Comparison of ENCODE assay signal across 1 cellular context in the genomic region with DNA sequence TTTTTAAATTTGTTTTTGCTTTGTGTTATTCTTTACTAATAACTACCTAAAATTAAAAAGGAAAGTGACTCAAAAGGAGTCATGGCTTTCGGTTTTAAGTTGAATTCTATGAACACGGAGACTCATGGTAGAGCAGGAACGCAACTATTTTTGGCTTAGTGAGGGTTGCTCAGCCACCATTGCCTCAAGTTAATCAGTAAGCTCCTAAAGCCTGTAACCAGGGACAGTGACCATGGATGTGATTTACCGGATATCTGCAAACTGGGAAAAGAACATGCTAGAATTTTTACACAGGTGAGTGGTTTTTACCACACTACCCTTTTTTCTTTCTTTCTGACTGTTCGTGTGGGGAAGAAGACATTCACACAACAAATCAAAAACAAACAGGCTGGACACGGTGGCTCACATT.
TF ChIP-seq lines count a peak whose summit lies in the region.

No MANE protein-coding gene starts in this region.

TF ChIP-seq in GM12878, 131 proteins besides CTCF, POLR2A, EP300 and RAD21 (continued from another document and continues in another):
- TF ChIP-seq, protein P1, sequence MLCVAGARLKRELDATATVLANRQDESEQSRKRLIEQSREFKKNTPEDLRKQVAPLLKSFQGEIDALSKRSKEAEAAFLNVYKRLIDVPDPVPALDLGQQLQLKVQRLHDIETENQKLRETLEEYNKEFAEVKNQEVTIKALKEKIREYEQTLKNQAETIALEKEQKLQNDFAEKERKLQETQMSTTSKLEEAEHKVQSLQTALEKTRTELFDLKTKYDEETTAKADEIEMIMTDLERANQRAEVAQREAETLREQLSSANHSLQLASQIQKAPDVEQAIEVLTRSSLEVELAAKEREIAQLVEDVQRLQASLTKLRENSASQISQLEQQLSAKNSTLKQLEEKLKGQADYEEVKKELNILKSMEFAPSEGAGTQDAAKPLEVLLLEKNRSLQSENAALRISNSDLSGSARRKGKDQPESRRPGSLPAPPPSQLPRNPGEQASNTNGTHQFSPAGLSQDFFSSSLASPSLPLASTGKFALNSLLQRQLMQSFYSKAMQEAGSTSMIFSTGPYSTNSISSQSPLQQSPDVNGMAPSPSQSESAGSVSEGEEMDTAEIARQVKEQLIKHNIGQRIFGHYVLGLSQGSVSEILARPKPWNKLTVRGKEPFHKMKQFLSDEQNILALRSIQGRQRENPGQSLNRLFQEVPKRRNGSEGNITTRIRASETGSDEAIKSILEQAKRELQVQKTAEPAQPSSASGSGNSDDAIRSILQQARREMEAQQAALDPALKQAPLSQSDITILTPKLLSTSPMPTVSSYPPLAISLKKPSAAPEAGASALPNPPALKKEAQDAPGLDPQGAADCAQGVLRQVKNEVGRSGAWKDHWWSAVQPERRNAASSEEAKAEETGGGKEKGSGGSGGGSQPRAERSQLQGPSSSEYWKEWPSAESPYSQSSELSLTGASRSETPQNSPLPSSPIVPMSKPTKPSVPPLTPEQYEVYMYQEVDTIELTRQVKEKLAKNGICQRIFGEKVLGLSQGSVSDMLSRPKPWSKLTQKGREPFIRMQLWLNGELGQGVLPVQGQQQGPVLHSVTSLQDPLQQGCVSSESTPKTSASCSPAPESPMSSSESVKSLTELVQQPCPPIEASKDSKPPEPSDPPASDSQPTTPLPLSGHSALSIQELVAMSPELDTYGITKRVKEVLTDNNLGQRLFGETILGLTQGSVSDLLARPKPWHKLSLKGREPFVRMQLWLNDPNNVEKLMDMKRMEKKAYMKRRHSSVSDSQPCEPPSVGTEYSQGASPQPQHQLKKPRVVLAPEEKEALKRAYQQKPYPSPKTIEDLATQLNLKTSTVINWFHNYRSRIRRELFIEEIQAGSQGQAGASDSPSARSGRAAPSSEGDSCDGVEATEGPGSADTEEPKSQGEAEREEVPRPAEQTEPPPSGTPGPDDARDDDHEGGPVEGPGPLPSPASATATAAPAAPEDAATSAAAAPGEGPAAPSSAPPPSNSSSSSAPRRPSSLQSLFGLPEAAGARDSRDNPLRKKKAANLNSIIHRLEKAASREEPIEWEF (IDR thresholded peaks at IDR 0.05; ENCODE audit: insufficient replicate concordance, low read depth, low read length), result no peak
- TF ChIP-seq GATAD2B (conservative IDR thresholded peaks at IDR 0.05; ENCODE audit: low read depth) (no peak; the same call in 1 of the 2 replicates), KDM1A (IDR thresholded peaks at IDR 0.05; ENCODE audit: borderline replicate concordance) (no peak), SPI1 (IDR thresholded peaks at IDR 0.05; ENCODE audit: borderline replicate concordance, insufficient read depth, low read depth, low read length) (no peak), BHLHE40 (IDR thresholded peaks at IDR 0.05; ENCODE audit: borderline replicate concordance in 1 of 2, low read depth in 2 of 2, low read length in 1 of 2) (no peak; a peak in 1 of 4 replicates), HDAC2 (IDR thresholded peaks at IDR 0.05) (no peak), FOXK2 (IDR thresholded peaks at IDR 0.05) (no peak), NFXL1 (IDR thresholded peaks at IDR 0.05; ENCODE audit: borderline replicate concordance) (no peak), SUPT20H (IDR thresholded peaks at IDR 0.05; ENCODE audit: borderline replicate concordance, control insufficient read depth, low read depth, low read length) (no peak), BACH1 (IDR thresholded peaks at IDR 0.05; ENCODE audit: borderline replicate concordance) (no peak), CBX5 (IDR thresholded peaks at IDR 0.05; ENCODE audit: low read depth) (no peak), BCL11A (IDR thresholded peaks at IDR 0.05; ENCODE audit: low read depth, low read length) (peak; percentile 74; the same call in 1 of the 2 replicates), CREM (IDR thresholded peaks at IDR 0.05; ENCODE audit: low read depth) (peak; percentile 59; the same call in 1 of the 2 replicates), SUZ12 (IDR thresholded peaks at IDR 0.05; ENCODE audit: unreplicated experiment) (no peak), MTA3 (IDR thresholded peaks at IDR 0.05; ENCODE audit: borderline replicate concordance, low read length) (0 out of 2 replicates have a peak, but pooled peaks have one; percentile 30), SMAD5 (IDR thresholded peaks at IDR 0.05; ENCODE audit: low read depth) (no peak), MEF2A (IDR thresholded peaks at IDR 0.05; ENCODE audit: insufficient read depth, low read depth, low read length) (peak; percentile 90), WRNIP1 (IDR thresholded peaks at IDR 0.05; ENCODE audit: borderline replicate concordance, low read depth, low read length) (no peak), POLR2AphosphoS5 (IDR thresholded peaks at IDR 0.05; ENCODE audit: low read length) (no peak), SMC3 (IDR thresholded peaks at IDR 0.05; ENCODE audit: borderline replicate concordance, low read length) (no peak; the same call in 1 of the 2 replicates), RUNX3 (IDR thresholded peaks at IDR 0.05; ENCODE audit: low read length) (peak; percentile 93), MEF2B (IDR thresholded peaks at IDR 0.05; ENCODE audit: partially characterized antibody, poor library complexity, severe bottlenecking) (peak; percentile 84), ETV6 (conservative IDR thresholded peaks at IDR 0.05 in 1 of 2, IDR thresholded peaks at IDR 0.05 in 1 of 2; ENCODE audit: borderline replicate concordance in 1 of 2, low read depth in 1 of 2) (peak in 1 of 2 experiments; percentile 43; a peak in 1 of 4 replicates), CREB1 (IDR thresholded peaks at IDR 0.05; ENCODE audit: low read depth) (no peak), BRCA1 (IDR thresholded peaks at IDR 0.05; ENCODE audit: low read depth, low read length) (no peak)
- TF ChIP-seq, protein P2, sequence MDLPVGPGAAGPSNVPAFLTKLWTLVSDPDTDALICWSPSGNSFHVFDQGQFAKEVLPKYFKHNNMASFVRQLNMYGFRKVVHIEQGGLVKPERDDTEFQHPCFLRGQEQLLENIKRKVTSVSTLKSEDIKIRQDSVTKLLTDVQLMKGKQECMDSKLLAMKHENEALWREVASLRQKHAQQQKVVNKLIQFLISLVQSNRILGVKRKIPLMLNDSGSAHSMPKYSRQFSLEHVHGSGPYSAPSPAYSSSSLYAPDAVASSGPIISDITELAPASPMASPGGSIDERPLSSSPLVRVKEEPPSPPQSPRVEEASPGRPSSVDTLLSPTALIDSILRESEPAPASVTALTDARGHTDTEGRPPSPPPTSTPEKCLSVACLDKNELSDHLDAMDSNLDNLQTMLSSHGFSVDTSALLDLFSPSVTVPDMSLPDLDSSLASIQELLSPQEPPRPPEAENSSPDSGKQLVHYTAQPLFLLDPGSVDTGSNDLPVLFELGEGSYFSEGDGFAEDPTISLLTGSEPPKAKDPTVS (IDR thresholded peaks at IDR 0.05; ENCODE audit: low read depth, low read length), result peak; percentile 77
- TF ChIP-seq, protein P3, sequence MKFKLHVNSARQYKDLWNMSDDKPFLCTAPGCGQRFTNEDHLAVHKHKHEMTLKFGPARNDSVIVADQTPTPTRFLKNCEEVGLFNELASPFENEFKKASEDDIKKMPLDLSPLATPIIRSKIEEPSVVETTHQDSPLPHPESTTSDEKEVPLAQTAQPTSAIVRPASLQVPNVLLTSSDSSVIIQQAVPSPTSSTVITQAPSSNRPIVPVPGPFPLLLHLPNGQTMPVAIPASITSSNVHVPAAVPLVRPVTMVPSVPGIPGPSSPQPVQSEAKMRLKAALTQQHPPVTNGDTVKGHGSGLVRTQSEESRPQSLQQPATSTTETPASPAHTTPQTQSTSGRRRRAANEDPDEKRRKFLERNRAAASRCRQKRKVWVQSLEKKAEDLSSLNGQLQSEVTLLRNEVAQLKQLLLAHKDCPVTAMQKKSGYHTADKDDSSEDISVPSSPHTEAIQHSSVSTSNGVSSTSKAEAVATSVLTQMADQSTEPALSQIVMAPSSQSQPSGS (IDR thresholded peaks at IDR 0.05; ENCODE audit: low read length), result peak; percentile 74
- TF ChIP-seq, protein P4, sequence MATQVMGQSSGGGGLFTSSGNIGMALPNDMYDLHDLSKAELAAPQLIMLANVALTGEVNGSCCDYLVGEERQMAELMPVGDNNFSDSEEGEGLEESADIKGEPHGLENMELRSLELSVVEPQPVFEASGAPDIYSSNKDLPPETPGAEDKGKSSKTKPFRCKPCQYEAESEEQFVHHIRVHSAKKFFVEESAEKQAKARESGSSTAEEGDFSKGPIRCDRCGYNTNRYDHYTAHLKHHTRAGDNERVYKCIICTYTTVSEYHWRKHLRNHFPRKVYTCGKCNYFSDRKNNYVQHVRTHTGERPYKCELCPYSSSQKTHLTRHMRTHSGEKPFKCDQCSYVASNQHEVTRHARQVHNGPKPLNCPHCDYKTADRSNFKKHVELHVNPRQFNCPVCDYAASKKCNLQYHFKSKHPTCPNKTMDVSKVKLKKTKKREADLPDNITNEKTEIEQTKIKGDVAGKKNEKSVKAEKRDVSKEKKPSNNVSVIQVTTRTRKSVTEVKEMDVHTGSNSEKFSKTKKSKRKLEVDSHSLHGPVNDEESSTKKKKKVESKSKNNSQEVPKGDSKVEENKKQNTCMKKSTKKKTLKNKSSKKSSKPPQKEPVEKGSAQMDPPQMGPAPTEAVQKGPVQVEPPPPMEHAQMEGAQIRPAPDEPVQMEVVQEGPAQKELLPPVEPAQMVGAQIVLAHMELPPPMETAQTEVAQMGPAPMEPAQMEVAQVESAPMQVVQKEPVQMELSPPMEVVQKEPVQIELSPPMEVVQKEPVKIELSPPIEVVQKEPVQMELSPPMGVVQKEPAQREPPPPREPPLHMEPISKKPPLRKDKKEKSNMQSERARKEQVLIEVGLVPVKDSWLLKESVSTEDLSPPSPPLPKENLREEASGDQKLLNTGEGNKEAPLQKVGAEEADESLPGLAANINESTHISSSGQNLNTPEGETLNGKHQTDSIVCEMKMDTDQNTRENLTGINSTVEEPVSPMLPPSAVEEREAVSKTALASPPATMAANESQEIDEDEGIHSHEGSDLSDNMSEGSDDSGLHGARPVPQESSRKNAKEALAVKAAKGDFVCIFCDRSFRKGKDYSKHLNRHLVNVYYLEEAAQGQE (IDR thresholded peaks at IDR 0.05; ENCODE audit: low read depth, low read length), result no peak
- TF ChIP-seq, protein P5, sequence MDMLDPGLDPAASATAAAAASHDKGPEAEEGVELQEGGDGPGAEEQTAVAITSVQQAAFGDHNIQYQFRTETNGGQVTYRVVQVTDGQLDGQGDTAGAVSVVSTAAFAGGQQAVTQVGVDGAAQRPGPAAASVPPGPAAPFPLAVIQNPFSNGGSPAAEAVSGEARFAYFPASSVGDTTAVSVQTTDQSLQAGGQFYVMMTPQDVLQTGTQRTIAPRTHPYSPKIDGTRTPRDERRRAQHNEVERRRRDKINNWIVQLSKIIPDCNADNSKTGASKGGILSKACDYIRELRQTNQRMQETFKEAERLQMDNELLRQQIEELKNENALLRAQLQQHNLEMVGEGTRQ (IDR thresholded peaks at IDR 0.05; ENCODE audit: borderline replicate concordance, low read depth, low read length), result no peak
- TF ChIP-seq, protein P6, sequence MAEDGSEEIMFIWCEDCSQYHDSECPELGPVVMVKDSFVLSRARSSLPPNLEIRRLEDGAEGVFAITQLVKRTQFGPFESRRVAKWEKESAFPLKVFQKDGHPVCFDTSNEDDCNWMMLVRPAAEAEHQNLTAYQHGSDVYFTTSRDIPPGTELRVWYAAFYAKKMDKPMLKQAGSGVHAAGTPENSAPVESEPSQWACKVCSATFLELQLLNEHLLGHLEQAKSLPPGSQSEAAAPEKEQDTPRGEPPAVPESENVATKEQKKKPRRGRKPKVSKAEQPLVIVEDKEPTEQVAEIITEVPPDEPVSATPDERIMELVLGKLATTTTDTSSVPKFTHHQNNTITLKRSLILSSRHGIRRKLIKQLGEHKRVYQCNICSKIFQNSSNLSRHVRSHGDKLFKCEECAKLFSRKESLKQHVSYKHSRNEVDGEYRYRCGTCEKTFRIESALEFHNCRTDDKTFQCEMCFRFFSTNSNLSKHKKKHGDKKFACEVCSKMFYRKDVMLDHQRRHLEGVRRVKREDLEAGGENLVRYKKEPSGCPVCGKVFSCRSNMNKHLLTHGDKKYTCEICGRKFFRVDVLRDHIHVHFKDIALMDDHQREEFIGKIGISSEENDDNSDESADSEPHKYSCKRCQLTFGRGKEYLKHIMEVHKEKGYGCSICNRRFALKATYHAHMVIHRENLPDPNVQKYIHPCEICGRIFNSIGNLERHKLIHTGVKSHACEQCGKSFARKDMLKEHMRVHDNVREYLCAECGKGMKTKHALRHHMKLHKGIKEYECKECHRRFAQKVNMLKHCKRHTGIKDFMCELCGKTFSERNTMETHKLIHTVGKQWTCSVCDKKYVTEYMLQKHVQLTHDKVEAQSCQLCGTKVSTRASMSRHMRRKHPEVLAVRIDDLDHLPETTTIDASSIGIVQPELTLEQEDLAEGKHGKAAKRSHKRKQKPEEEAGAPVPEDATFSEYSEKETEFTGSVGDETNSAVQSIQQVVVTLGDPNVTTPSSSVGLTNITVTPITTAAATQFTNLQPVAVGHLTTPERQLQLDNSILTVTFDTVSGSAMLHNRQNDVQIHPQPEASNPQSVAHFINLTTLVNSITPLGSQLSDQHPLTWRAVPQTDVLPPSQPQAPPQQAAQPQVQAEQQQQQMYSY (CRISPR knock-in tag; IDR thresholded peaks at IDR 0.05), result no peak
- TF ChIP-seq, protein P7, sequence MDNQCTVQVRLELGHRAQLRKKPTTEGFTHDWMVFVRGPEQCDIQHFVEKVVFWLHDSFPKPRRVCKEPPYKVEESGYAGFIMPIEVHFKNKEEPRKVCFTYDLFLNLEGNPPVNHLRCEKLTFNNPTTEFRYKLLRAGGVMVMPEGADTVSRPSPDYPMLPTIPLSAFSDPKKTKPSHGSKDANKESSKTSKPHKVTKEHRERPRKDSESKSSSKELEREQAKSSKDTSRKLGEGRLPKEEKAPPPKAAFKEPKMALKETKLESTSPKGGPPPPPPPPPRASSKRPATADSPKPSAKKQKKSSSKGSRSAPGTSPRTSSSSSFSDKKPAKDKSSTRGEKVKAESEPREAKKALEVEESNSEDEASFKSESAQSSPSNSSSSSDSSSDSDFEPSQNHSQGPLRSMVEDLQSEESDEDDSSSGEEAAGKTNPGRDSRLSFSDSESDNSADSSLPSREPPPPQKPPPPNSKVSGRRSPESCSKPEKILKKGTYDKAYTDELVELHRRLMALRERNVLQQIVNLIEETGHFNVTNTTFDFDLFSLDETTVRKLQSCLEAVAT (IDR thresholded peaks at IDR 0.05), result peak; percentile 23; the same call in 1 of the 2 replicates
- TF ChIP-seq, protein P8, sequence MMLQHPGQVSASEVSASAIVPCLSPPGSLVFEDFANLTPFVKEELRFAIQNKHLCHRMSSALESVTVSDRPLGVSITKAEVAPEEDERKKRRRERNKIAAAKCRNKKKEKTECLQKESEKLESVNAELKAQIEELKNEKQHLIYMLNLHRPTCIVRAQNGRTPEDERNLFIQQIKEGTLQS (IDR thresholded peaks at IDR 0.05; ENCODE audit: borderline replicate concordance, extremely low read depth, low read depth, low read length), result no peak
